9 cellular contexts compared by ENCODE assay signal in genomic region chr17:77475012-77475976, GRCh38.
DNase-seq lines count a peak whose midpoint lies in the region; ATAC-seq and FAIRE-seq lines count a peak whose summit lies in the region.
"Had no signal": no experiment of that assay in that cellular context is flagged by ENCODE, and none has a peak within 500 bp of the region (broad histone marks: within the 10 kb centered on the region; RNA-seq: fewer than 3 reads in every experiment).

No MANE protein-coding gene starts in this region.

- H3K27ac Mint-ChIP-seq in activated naive CD8-positive, alpha-beta T cell: peak overlapping the region; percentile 92

- peak; percentile 96 for FAIRE-seq in RCC 7860 (lab: Jason Lieb, UNC)

- peaks cover 14% of the 10 kb centered on the region for H3K36me3 Mint-ChIP-seq in activated naive CD8-positive, alpha-beta T cell

- ATAC-seq in HG02623 (IDR thresholded peaks at IDR 0.05; ENCODE audit: unreplicated experiment) (no peak), HG03469 (IDR thresholded peaks at IDR 0.05; ENCODE audit: unreplicated experiment) (no peak), HG03354 (IDR thresholded peaks at IDR 0.05; ENCODE audit: poor library complexity, severe bottlenecking, unreplicated experiment) (no peak)

- DNase-seq in Daoy (ENCODE audit: low read depth) (peak; percentile 96), RCC 7860 (ENCODE audit: low spot score) (peak; percentile 87), medulla oblongata (ENCODE audit: extremely low spot score) (peak; percentile 31)

- peaks cover 91% of the 10 kb centered on the region for H3K4me1 Mint-ChIP-seq in activated naive CD8-positive, alpha-beta T cell (ENCODE audit: low read depth)

- H3K4me3 Mint-ChIP-seq in activated naive CD8-positive, alpha-beta T cell: peak overlapping the region; percentile 80

- H3K9me3 Mint-ChIP-seq in activated naive CD8-positive, alpha-beta T cell (ENCODE audit: low read depth): no peaks in the 10 kb centered on the region

- H3K27me3 Mint-ChIP-seq in activated naive CD8-positive, alpha-beta T cell: no peaks in the 10 kb centered on the region

- H3K27ac ChIP-seq in temporal lobe (ENCODE audit: low read depth, low read length): peak overlapping the region; percentile 56
- H3K27ac ChIP-seq: parathyroid adenoma had no signal

Comparison
In these comparisons a context has a peak if more than half of its experiments do, and no peak if none do; other contexts are left out.
1. DNase-seq: peak in every context shown above with its lines; median percentile 96 in Daoy; 87 in RCC 7860; 31 in medulla oblongata.